Comparison of ENCODE assay signal across 12 cellular contexts in genomic region chr11:64204080-64204440, GRCh38. TPM values are rescaled to one million over a fixed set of nuclear protein-coding genes. Genes with fewer than 3 reads are reported as not detected.
DNase-seq lines count a peak whose midpoint lies in the region; ATAC-seq and TF ChIP-seq lines count a peak whose summit lies in the region.
"Had no signal": no experiment of that assay in that cellular context is flagged by ENCODE, and none has a peak within 500 bp of the region (broad histone marks: within the 10 kb centered on the region; RNA-seq: fewer than 3 reads in every experiment).

No MANE protein-coding gene starts in this region.

- no peak overlapping the region for H3K4me3 Mint-ChIP-seq in activated CD4-positive, alpha-beta T cell treated with anti-CD3 and anti-CD28 coated beads, Interleukin-2, amount 10 ng/mL, durations not matched to agents 7 days and 5 days
- no peak overlapping the region for H3K4me3 Mint-ChIP-seq in chondrocyte (ENCODE audit: unreplicated experiment)

- no peak for ATAC-seq in lower lobe of right lung
- ATAC-seq in HG03520 (IDR thresholded peaks at IDR 0.05; ENCODE audit: unreplicated experiment): no peak

- peaks cover 69% of the 10 kb centered on the region for H3K36me3 Mint-ChIP-seq in activated CD4-positive, alpha-beta T cell treated with anti-CD3 and anti-CD28 coated beads, Interleukin-2, amount 10 ng/mL, durations not matched to agents 7 days and 5 days (ENCODE audit: low read depth)
- H3K36me3 Mint-ChIP-seq in chondrocyte (ENCODE audit: low read depth): peaks cover 35% of the 10 kb centered on the region

- peak overlapping the region; percentile 96 for H3K27ac ChIP-seq in OCI-LY7 (ENCODE audit: low read depth, low read length, poor library complexity, severe bottlenecking)
- H3K27ac ChIP-seq in rectal smooth muscle tissue (ENCODE audit: low read depth, low read length): peak overlapping the region; percentile 16
- no peak overlapping the region for H3K27ac ChIP-seq in lower lobe of right lung

- H3K27me3 Mint-ChIP-seq in activated CD4-positive, alpha-beta T cell treated with anti-CD3 and anti-CD28 coated beads, Interleukin-2, amount 10 ng/mL, durations not matched to agents 7 days and 5 days: no peaks in the 10 kb centered on the region
- no peaks in the 10 kb centered on the region for H3K27me3 Mint-ChIP-seq in chondrocyte (ENCODE audit: low read depth)

- BruUV-seq in OCI-LY7 (replicated peaks; lab: Mats Ljungman, UMichigan): TSS peak; percentile 86

- H2AFZ ChIP-seq in OCI-LY7 (ENCODE audit: low read length): no peak overlapping the region

- intact Hi-C loops in OCI-LY7 (cut with micrococcal nuclease; ENCODE audit: unreplicated experiment) (loop anchor here (1.0 to 5.0 kb wide), 3 partner anchors 65 to 100 kb away; partner anchors contain the start of gene GPR137), lower lobe of right lung (cut with DNase I) (no loop called here)

- H3K4me3 ChIP-seq in OCI-LY7 (ENCODE audit: low read depth, low read length, poor library complexity, severe bottlenecking): no peak overlapping the region
- H3K4me3 ChIP-seq in rectal smooth muscle tissue (ENCODE audit: low read length): no peak overlapping the region
- no peak overlapping the region for H3K4me3 ChIP-seq in lower lobe of right lung
- H3K4me3 ChIP-seq: esophagus squamous epithelium, ovary, transverse colon had no signal

- no peak for DNase-seq in activated CD4-positive, alpha-beta T cell treated with anti-CD3 and anti-CD28 coated beads, Interleukin-2, amount 10 ng/mL, durations not matched to agents 7 days and 5 days
- DNase-seq in activated CD4-positive, alpha-beta T cell treated with anti-CD3 and anti-CD28 coated beads for 1 hour: no peak
- no peak for DNase-seq in OCI-LY7 (ENCODE audit: low spot score)
- no peak for DNase-seq in chondrocyte (ENCODE audit: low spot score)
- DNase-seq in lower lobe of right lung: no peak
- no peak for DNase-seq in DMS153 (lab: John Stamatoyannopoulos, UW)
- DNase-seq: esophagus squamous epithelium had no signal

- no peak for TF ChIP-seq CTCF in OCI-LY7 (conservative IDR thresholded peaks at IDR 0.05; ENCODE audit: low read length)
- no peak for TF ChIP-seq CTCF in chondrocyte (IDR thresholded peaks at IDR 0.05)
- TF ChIP-seq CTCF in lower lobe of right lung (IDR thresholded peaks at IDR 0.05): no peak

- POLR2A ChIA-PET in activated CD4-positive, alpha-beta T cell treated with anti-CD3 and anti-CD28 coated beads, Interleukin-2, amount 10 ng/mL, durations not matched to agents 7 days and 5 days (lab: Charles Lee): interaction anchor here (0.5 to 0.8 kb wide), 3 partner anchors 11 to 114 kb away, joined by 3 to 5 read pairs (median 3); partner anchors contain the start of gene TRMT112
- POLR2A ChIA-PET in OCI-LY7 (lab: Charles Lee): interaction anchor here (1.1 to 5.1 kb wide), 5 partner anchors 14 to 37 kb away, joined by 3 to 29 read pairs (median 27); partner anchors contain the start of genes FKBP2, NUDT22, STIP1 and TRPT1

- H3K27me3 ChIP-seq in rectal smooth muscle tissue (ENCODE audit: control insufficient read depth, insufficient read depth, low read length) (no peaks in the 10 kb centered on the region), lower lobe of right lung (ENCODE audit: low read depth) (no peaks in the 10 kb centered on the region)
- H3K27me3 ChIP-seq: esophagus squamous epithelium, ovary, transverse colon had no signal

- H3K4me1 Mint-ChIP-seq in activated CD4-positive, alpha-beta T cell treated with anti-CD3 and anti-CD28 coated beads, Interleukin-2, amount 10 ng/mL, durations not matched to agents 7 days and 5 days: peaks cover 47% of the 10 kb centered on the region
- peaks cover 23% of the 10 kb centered on the region for H3K4me1 Mint-ChIP-seq in chondrocyte (ENCODE audit: low read depth)

- peaks cover 17% of the 10 kb centered on the region; the same call in 1 of the 2 replicates for H3K79me2 ChIP-seq in OCI-LY7 (ENCODE audit: insufficient read depth, low read depth, low read length)

- H3K9ac ChIP-seq in rectal smooth muscle tissue (ENCODE audit: low read length): no peak overlapping the region
- H3K9ac ChIP-seq: KMS-11 had no signal

- CTCF ChIA-PET in activated CD4-positive, alpha-beta T cell treated with anti-CD3 and anti-CD28 coated beads, Interleukin-2, amount 10 ng/mL, durations not matched to agents 7 days and 5 days (lab: Charles Lee): interaction anchor here (0.6 to 10.1 kb wide), 26 partner anchors 9 to 1465 kb away, joined by 3 to 141 read pairs (median 6); partner anchors contain the start of genes DNAJC4, ESRRA, FKBP2 and GPR137
- CTCF ChIA-PET in OCI-LY7 (lab: Charles Lee; ENCODE audit: unreplicated experiment): interaction anchor here (1.0 to 2.6 kb wide), 2 partner anchors 38 to 100 kb away, joined by 3 to 14 read pairs; no protein-coding TSS in a partner anchor

- H3K4me1 ChIP-seq in OCI-LY7 (ENCODE audit: insufficient read depth, low read length, poor library complexity, severe bottlenecking) (peaks cover 35% of the 10 kb centered on the region), rectal smooth muscle tissue (ENCODE audit: control insufficient read depth, insufficient read depth, low read length) (peaks cover 3% of the 10 kb centered on the region), lower lobe of right lung (peaks cover 49% of the 10 kb centered on the region)

- H3K9me3 ChIP-seq in OCI-LY7 (ENCODE audit: low read length) (no peaks in the 10 kb centered on the region), lower lobe of right lung (no peaks in the 10 kb centered on the region)
- H3K9me3 ChIP-seq: esophagus squamous epithelium, ovary, transverse colon had no signal

- H3K27ac Mint-ChIP-seq in activated CD4-positive, alpha-beta T cell treated with anti-CD3 and anti-CD28 coated beads, Interleukin-2, amount 10 ng/mL, durations not matched to agents 7 days and 5 days: peak overlapping the region; percentile 77
- H3K27ac Mint-ChIP-seq in chondrocyte (ENCODE audit: unreplicated experiment): peak overlapping the region; percentile 55

- no peaks in the 10 kb centered on the region for H3K9me3 Mint-ChIP-seq in activated CD4-positive, alpha-beta T cell treated with anti-CD3 and anti-CD28 coated beads, Interleukin-2, amount 10 ng/mL, durations not matched to agents 7 days and 5 days
- H3K9me3 Mint-ChIP-seq in chondrocyte (ENCODE audit: low read depth): no peaks in the 10 kb centered on the region

- H4K20me1 ChIP-seq in OCI-LY7 (ENCODE audit: insufficient read depth, low read length): no peaks in the 10 kb centered on the region

- no peaks in the 10 kb centered on the region for H3K9me2 ChIP-seq in OCI-LY7 (ENCODE audit: insufficient read depth, low read length)

- H3K4me2 ChIP-seq in OCI-LY7 (ENCODE audit: low read length): no peak overlapping the region
- H3K4me2 ChIP-seq: KMS-11 had no signal

- H3K36me3 ChIP-seq in OCI-LY7 (ENCODE audit: insufficient read depth, low read length) (peaks cover 82% of the 10 kb centered on the region), rectal smooth muscle tissue (ENCODE audit: control insufficient read depth, insufficient read depth, low read length) (peaks cover 23% of the 10 kb centered on the region), lower lobe of right lung (peaks cover 61% of the 10 kb centered on the region)
- H3K36me3 ChIP-seq: ovary had no signal

RNA-seq across cellular contexts. Expression of gene FERMT3, which starts 2.5 kb away (rescaled TPM):
- total RNA-seq in activated CD4-positive, alpha-beta T cell treated with anti-CD3 and anti-CD28 coated beads, Interleukin-2, amount 10 ng/mL, durations not matched to agents 7 days and 5 days: 100 to 1,000 TPM; 190 to 207 TPM
- total RNA-seq in OCI-LY7 (2014; rRNA removed; shearing (Covaris generic)): 116 and 120 TPM in 2 replicates
- total RNA-seq in OCI-LY7 (2022): 167 and 201 TPM in 2 replicates
- 1.0 to 1.5 TPM (median 1.5 TPM) in 3 replicates for total RNA-seq in chondrocyte
- total RNA-seq in lower lobe of right lung: 92.0 TPM

RNA-seq across cellular contexts. Expression of gene STIP1, which starts 18.1 kb away (rescaled TPM):
- total RNA-seq in activated CD4-positive, alpha-beta T cell treated with anti-CD3 and anti-CD28 coated beads, Interleukin-2, amount 10 ng/mL, durations not matched to agents 7 days and 5 days: 100 to 1,000 TPM; 211 to 213 TPM
- 271 and 309 TPM in 2 replicates for total RNA-seq in OCI-LY7 (2014; rRNA removed; shearing (Covaris generic))
- 186 and 240 TPM in 2 replicates for total RNA-seq in OCI-LY7 (2022)
- 108 to 129 TPM (median 109 TPM) in 3 replicates for total RNA-seq in chondrocyte
- total RNA-seq in lower lobe of right lung: 125 TPM

RNA-seq across cellular contexts. Expression of gene TRPT1, which starts 21.9 kb away (rescaled TPM):
- 10 to 100 TPM; 20.0 to 26.5 TPM for total RNA-seq in activated CD4-positive, alpha-beta T cell treated with anti-CD3 and anti-CD28 coated beads, Interleukin-2, amount 10 ng/mL, durations not matched to agents 7 days and 5 days
- total RNA-seq in OCI-LY7 (2014; rRNA removed; shearing (Covaris generic)): 35.7 and 49.0 TPM in 2 replicates
- total RNA-seq in OCI-LY7 (2022) (40.1 and 40.6 TPM in 2 replicates), chondrocyte (37.9 to 45.7 TPM (median 42.2 TPM) in 3 replicates), lower lobe of right lung (27.8 TPM)

RNA-seq across cellular contexts. Expression of gene NUDT22, which starts 22.0 kb away (rescaled TPM):
- total RNA-seq in activated CD4-positive, alpha-beta T cell treated with anti-CD3 and anti-CD28 coated beads, Interleukin-2, amount 10 ng/mL, durations not matched to agents 7 days and 5 days: 10 to 100 TPM; 70.2 to 82.1 TPM
- 54.6 and 81.4 TPM in 2 replicates for total RNA-seq in OCI-LY7 (2014; rRNA removed; shearing (Covaris generic))
- total RNA-seq in OCI-LY7 (2022) (98.4 and 100 TPM in 2 replicates), chondrocyte (42.1 to 56.6 TPM (median 49.9 TPM) in 3 replicates), lower lobe of right lung (45.0 TPM)

RNA-seq across cellular contexts. Expression of gene DNAJC4, which starts 26.3 kb away (rescaled TPM):
- 10 to 100 TPM; 39.5 to 40.5 TPM for total RNA-seq in activated CD4-positive, alpha-beta T cell treated with anti-CD3 and anti-CD28 coated beads, Interleukin-2, amount 10 ng/mL, durations not matched to agents 7 days and 5 days
- total RNA-seq in OCI-LY7 (2014; rRNA removed; shearing (Covaris generic)): 14.1 and 19.2 TPM in 2 replicates
- total RNA-seq in OCI-LY7 (2022) (42.4 and 56.0 TPM in 2 replicates), chondrocyte (27.0 to 31.6 TPM (median 28.9 TPM) in 3 replicates), lower lobe of right lung (39.5 TPM)

Comparison
In these comparisons a context has a peak if more than half of its experiments do, and no peak if none do; other contexts are left out.
1. RNA of gene FERMT3, which starts 2.5 kb away (total RNA-seq): 190 to 207 TPM in activated CD4-positive, alpha-beta T cell treated with anti-CD3 and anti-CD28 coated beads, Interleukin-2, amount 10 ng/mL, durations not matched to agents 7 days and 5 days, 116 to 201 TPM in OCI-LY7 and 92.0 TPM in lower lobe of right lung (single experiment); 1.0 to 1.5 TPM in chondrocyte; every median in the first group is over 10 times any median in the second.